Comparison of ENCODE assay signal across 10 cellular contexts in genomic region chr10:99926925-99927718, GRCh38.
DNase-seq lines count a peak whose midpoint lies in the region; ATAC-seq, FAIRE-seq and TF ChIP-seq lines count a peak whose summit lies in the region.
"Had no signal": no experiment of that assay in that cellular context is flagged by ENCODE, and none has a peak within 500 bp of the region (broad histone marks: within the 10 kb centered on the region; RNA-seq: fewer than 3 reads in every experiment).

No MANE protein-coding gene starts in this region.

- peak overlapping the region; percentile 39 for H3K4me3 ChIP-seq in RWPE2 (ENCODE audit: severe bottlenecking)

- no peaks in the 10 kb centered on the region for H3K27me3 ChIP-seq in RWPE2 (ENCODE audit: insufficient read depth, poor library complexity, severe bottlenecking)

- CTCF ChIA-PET in Calu3 (lab: Charles Lee), result interaction anchor here (0.8 kb wide), 1 partner anchor 21 kb away, joined by 3 read pairs; no protein-coding TSS in a partner anchor

- intact Hi-C loops in Calu3 (cut with micrococcal nuclease; ENCODE audit: unreplicated experiment) (loop anchor here (5.0 kb wide), 1 partner anchor 80 kb away; the partner anchor contains the start of gene DNMBP), head of caudate nucleus (cut with DNase I) (no loop called here)

- H3K4me3 Mint-ChIP-seq in Calu3 (ENCODE audit: low read depth, unreplicated experiment) (peak overlapping the region; percentile 100), osteocyte (ENCODE audit: unreplicated experiment) (no peak overlapping the region)

- ATAC-seq in RWPE2 (ENCODE audit: low read depth), result peak; percentile 37

- TF ChIP-seq CTCF in Calu3 (IDR thresholded peaks at IDR 0.05; ENCODE audit: unreplicated experiment) (no peak), RWPE2 (IDR thresholded peaks at IDR 0.05; ENCODE audit: poor library complexity, severe bottlenecking) (no peak), osteocyte (IDR thresholded peaks at IDR 0.05) (no peak)

- DNase-seq in Calu3 (peak; percentile 46), RWPE2 (ENCODE audit: low spot score) (peak; percentile 70), head of caudate nucleus (peak in 27 of 42 donors; percentile 9 to 73 (median 27)), osteocyte (ENCODE audit: extremely low spot score, unreplicated experiment) (no peak), frontal cortex (ENCODE audit: low spot score in 2 of 2) (no peak), DMS114 treated with DMSO at 0.1 percent for 48 hours (lab: John Stamatoyannopoulos, UW; ENCODE audit: unreplicated experiment) (no peak), SW480 (ENCODE audit: low spot score) (no peak), RKO (ENCODE audit: low spot score) (no peak)
- DNase-seq: activated CD4-positive, alpha-beta T cell treated with anti-CD3 and anti-CD28 coated beads, Interleukin-2, amount 50 U/mL, for 48 hours; NCI-H2081 treated with DMSO at 0.1 percent for 48 hours had no signal

- peaks cover 2% of the 10 kb centered on the region for H3K9me3 Mint-ChIP-seq in Calu3 (ENCODE audit: low read depth, unreplicated experiment)
- no peaks in the 10 kb centered on the region for H3K9me3 Mint-ChIP-seq in osteocyte (ENCODE audit: unreplicated experiment)

- BruUV-seq in Calu3 (replicated peaks; lab: Mats Ljungman, UMichigan), result TSS peak; percentile 86

- H3K36me3 Mint-ChIP-seq in Calu3 (ENCODE audit: insufficient read depth, unreplicated experiment) (peaks cover 74% of the 10 kb centered on the region), osteocyte (ENCODE audit: unreplicated experiment) (peaks cover 6% of the 10 kb centered on the region)

- H3K27me3 Mint-ChIP-seq in Calu3 (ENCODE audit: unreplicated experiment), result no peaks in the 10 kb centered on the region
- H3K27me3 Mint-ChIP-seq in osteocyte (ENCODE audit: unreplicated experiment), result no peaks in the 10 kb centered on the region

- H3K36me3 ChIP-seq in RWPE2 (ENCODE audit: low read depth), result peaks cover 13% of the 10 kb centered on the region

- FAIRE-seq in frontal cortex (lab: Jason Lieb, UNC), result no peak

- H3K27ac ChIP-seq in RWPE2 (ENCODE audit: poor library complexity, severe bottlenecking), result peak overlapping the region; percentile 97

- H3K9me3 ChIP-seq in RWPE2 (ENCODE audit: severe bottlenecking), result no peaks in the 10 kb centered on the region

- peak overlapping the region; percentile 87 for H3K27ac Mint-ChIP-seq in Calu3 (ENCODE audit: unreplicated experiment)
- peak overlapping the region; percentile 78 for H3K27ac Mint-ChIP-seq in osteocyte (ENCODE audit: unreplicated experiment)

- H3K4me1 ChIP-seq in RWPE2 (ENCODE audit: insufficient read depth, poor library complexity, severe bottlenecking), result peaks cover 52% of the 10 kb centered on the region

- H3K4me1 Mint-ChIP-seq in Calu3 (ENCODE audit: low read depth, unreplicated experiment) (peaks cover 48% of the 10 kb centered on the region), osteocyte (ENCODE audit: unreplicated experiment) (peaks cover 41% of the 10 kb centered on the region)

Comparison
In these comparisons a context has a peak if more than half of its experiments do, and no peak if none do; other contexts are left out.
1. DNase-seq: peak in Calu3 (single experiment), RWPE2 (single experiment) and head of caudate nucleus (27 of 42); none in osteocyte (single experiment), frontal cortex (0 of 2), DMS114 treated with DMSO at 0.1 percent for 48 hours (single experiment), SW480 (single experiment) and RKO (single experiment).